In the genomic region with DNA sequence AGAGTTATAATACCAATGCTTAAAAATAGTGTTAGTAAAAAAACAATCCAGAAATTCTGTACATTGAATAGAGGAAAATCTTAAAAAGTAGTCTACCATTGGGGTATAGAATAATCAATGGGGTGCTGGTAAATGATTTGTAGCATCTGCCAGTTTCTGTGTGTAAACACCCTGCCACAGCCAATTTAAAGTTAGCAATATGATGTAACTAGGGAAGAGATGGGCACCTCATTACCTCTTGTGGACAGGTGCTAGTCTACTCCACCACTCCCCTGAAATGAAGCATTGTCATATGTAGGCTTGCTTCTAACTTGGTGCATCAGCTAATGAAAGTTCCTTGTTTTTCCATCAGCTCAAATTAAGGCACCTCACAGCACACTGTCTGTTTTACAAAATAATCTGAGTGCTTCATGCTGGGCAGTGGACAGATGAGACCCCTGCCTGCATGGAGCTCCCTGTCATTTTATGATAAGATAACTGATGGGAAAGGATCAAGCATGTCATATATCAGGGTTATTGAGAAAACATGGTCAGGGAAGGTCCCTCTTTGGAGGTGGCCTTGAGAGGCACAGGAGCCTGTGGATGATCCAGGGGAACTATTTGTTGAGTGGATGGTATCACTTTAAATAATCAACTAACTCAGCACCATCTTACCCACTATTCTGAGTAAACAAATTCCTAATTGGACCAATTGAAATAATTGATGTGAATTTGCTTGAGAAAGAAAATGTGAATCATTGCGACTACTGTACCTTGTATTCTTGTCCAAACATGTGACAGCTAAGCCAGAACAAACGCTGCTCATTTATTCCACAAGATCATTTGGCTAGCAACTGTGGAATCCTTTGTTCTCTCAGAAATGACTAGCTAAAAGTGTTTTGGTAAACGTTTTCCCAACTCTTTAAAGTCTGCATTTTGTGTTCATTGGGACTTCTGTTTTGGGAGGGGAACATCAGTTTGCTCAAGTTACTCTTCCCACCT, we compare ENCODE assay signal across 20 cellular contexts. TPM values are rescaled to one million over a fixed set of nuclear protein-coding genes. Genes with fewer than 3 reads are reported as not detected.
DNase-seq lines count a peak whose midpoint lies in the region; ATAC-seq, FAIRE-seq and TF ChIP-seq lines count a peak whose summit lies in the region.
"Had no signal": no experiment of that assay in that cellular context is flagged by ENCODE, and none has a peak within 500 bp of the region (broad histone marks: within the 10 kb centered on the region; RNA-seq: fewer than 3 reads in every experiment).

No MANE protein-coding gene starts in this region.

- H3K4me1 Mint-ChIP-seq in MCF 10A (ENCODE audit: insufficient read depth, unreplicated experiment), result no peaks in the 10 kb centered on the region
- H3K4me1 Mint-ChIP-seq: activated CD4-positive, alpha-beta T cell treated with anti-CD3 and anti-CD28 coated beads, Interleukin-2, amount 10 ng/mL, durations not matched to agents 7 days and 5 days; activated naive CD8-positive, alpha-beta T cell treated with anti-CD3 and anti-CD28 coated beads for 36 hours; central memory CD8-positive, alpha-beta T cell; neural progenitor cell had no signal

- DNase-seq in MCF 10A (ENCODE audit: unreplicated experiment) (no peak), breast epithelium (ENCODE audit: low spot score in 2 of 2) (no peak), mammary epithelial cell (peak; percentile 76), keratinocyte (ENCODE audit: low read depth, low spot score) (peak; percentile 9), thyroid gland (no peak), T-helper 1 cell (no peak)
- no peak for DNase-seq in activated T-cell treated with anti-CD3 and anti-CD28 coated beads, Interleukin-2, amount 50 U/mL, for 1 hour
- DNase-seq: activated CD4-positive, alpha-beta T cell treated with anti-CD3 and anti-CD28 coated beads, Interleukin-2, amount 10 ng/mL, durations not matched to agents 7 days and 5 days; activated naive CD8-positive, alpha-beta T cell treated with anti-CD3 and anti-CD28 coated beads for 36 hours; CD4-positive, alpha-beta T cell; NCI-H1048; NCI-H446 treated with DMSO at 0.1 percent for 48 hours; retina; stimulated activated CD4-positive, alpha-beta T cell treated with anti-CD3 and anti-CD28 coated beads, Interleukin-15, amount 100 ng/mL, for 24 hours; stomach had no signal

- peaks cover 7% of the 10 kb centered on the region for H3K36me3 ChIP-seq in breast epithelium
- peaks cover 15% of the 10 kb centered on the region for H3K36me3 ChIP-seq in mammary epithelial cell (ENCODE audit: insufficient read depth, low read length)
- H3K36me3 ChIP-seq in keratinocyte (ENCODE audit: control insufficient read depth in 2 of 2, extremely low read depth in 1 of 2, insufficient read depth in 2 of 2, low read length in 2 of 2), result peaks cover 10 to 19% of the 10 kb centered on the region in 2 experiments
- H3K36me3 ChIP-seq in thyroid gland, result peaks cover 26 to 34% of the 10 kb centered on the region in 2 donors

- WGBS in mammary epithelial cell (ENCODE audit: low coverage, missing lambda C conversion rate), result 0% methylated on average over 3 of the region's 3 CpGs
- WGBS in thyroid gland, 2 donors, result 57 to 62% methylated on average over 3 of the region's 3 CpGs

- H2AFZ ChIP-seq in mammary epithelial cell (ENCODE audit: low read depth, low read length) (no peak overlapping the region), keratinocyte (ENCODE audit: control insufficient read depth, low read length) (no peak overlapping the region)
- H2AFZ ChIP-seq: neural progenitor cell had no signal

- peaks cover 52% of the 10 kb centered on the region for H3K36me3 Mint-ChIP-seq in MCF 10A (ENCODE audit: insufficient read depth, unreplicated experiment)

- no peaks in the 10 kb centered on the region for H3K27me3 ChIP-seq in breast epithelium
- no peaks in the 10 kb centered on the region for H3K27me3 ChIP-seq in mammary epithelial cell (ENCODE audit: insufficient read depth, low read length)
- H3K27me3 ChIP-seq in keratinocyte (ENCODE audit: control insufficient read depth, extremely low read depth, insufficient read depth, low read length), result no peaks in the 10 kb centered on the region
- H3K27me3 ChIP-seq in thyroid gland, result no peaks in the 10 kb centered on the region
- H3K27me3 ChIP-seq: neural progenitor cell, stomach had no signal

- no peaks in the 10 kb centered on the region for H3K4me1 ChIP-seq in breast epithelium
- H3K4me1 ChIP-seq in mammary epithelial cell (ENCODE audit: insufficient read depth, low read length), result peaks cover 12% of the 10 kb centered on the region
- peaks cover 14% of the 10 kb centered on the region for H3K4me1 ChIP-seq in keratinocyte (ENCODE audit: control insufficient read depth, extremely low read depth, insufficient read depth, low read length)
- peaks cover 9 to 11% of the 10 kb centered on the region in 2 donors for H3K4me1 ChIP-seq in thyroid gland
- H3K4me1 ChIP-seq: neural progenitor cell, stomach had no signal

- no peaks in the 10 kb centered on the region for H3K27me3 Mint-ChIP-seq in MCF 10A (ENCODE audit: insufficient read depth, unreplicated experiment)
- H3K27me3 Mint-ChIP-seq: activated CD4-positive, alpha-beta T cell treated with anti-CD3 and anti-CD28 coated beads, Interleukin-2, amount 10 ng/mL, durations not matched to agents 7 days and 5 days; activated naive CD8-positive, alpha-beta T cell treated with anti-CD3 and anti-CD28 coated beads for 36 hours; CD4-positive, alpha-beta T cell; central memory CD8-positive, alpha-beta T cell had no signal

- H3K9me3 ChIP-seq in breast epithelium, result no peaks in the 10 kb centered on the region
- no peaks in the 10 kb centered on the region for H3K9me3 ChIP-seq in mammary epithelial cell (replicated peaks; ENCODE audit: insufficient read depth, low read length)
- H3K9me3 ChIP-seq in keratinocyte (ENCODE audit: control insufficient read depth, low read depth, low read length), result no peaks in the 10 kb centered on the region
- H3K9me3 ChIP-seq in thyroid gland, result no peaks in the 10 kb centered on the region
- H3K9me3 ChIP-seq: stomach had no signal

- H3K79me2 ChIP-seq in mammary epithelial cell (ENCODE audit: insufficient read depth, low read length) (no peaks in the 10 kb centered on the region), keratinocyte (ENCODE audit: control insufficient read depth, insufficient read depth, low read length) (no peaks in the 10 kb centered on the region)

- TF ChIP-seq POLR2A in breast epithelium (IDR thresholded peaks at IDR 0.05) (no peak), thyroid gland (IDR thresholded peaks at IDR 0.05) (no peak)

- FAIRE-seq in keratinocyte (lab: Jason Lieb, UNC), result peak; percentile 72
- FAIRE-seq: K562 had no signal

- no peak for ATAC-seq in GM21367 (IDR thresholded peaks at IDR 0.05; ENCODE audit: unreplicated experiment)
- ATAC-seq: K562 had no signal

- in situ Hi-C loops in mammary epithelial cell (cut with MboI; ENCODE audit: low sequenced_read_pairs in 2 of 2), result no loop called here

- H3K27ac Mint-ChIP-seq in MCF 10A (ENCODE audit: low read depth, unreplicated experiment), result peak overlapping the region; percentile 12
- H3K27ac Mint-ChIP-seq: activated CD4-positive, alpha-beta T cell treated with anti-CD3 and anti-CD28 coated beads, Interleukin-2, amount 10 ng/mL, durations not matched to agents 7 days and 5 days; CD4-positive, alpha-beta T cell; neural progenitor cell had no signal

- no peak overlapping the region for H3K27ac ChIP-seq in breast epithelium
- H3K27ac ChIP-seq in mammary epithelial cell (ENCODE audit: insufficient read depth, low read depth, low read length), result peak overlapping the region; percentile 35
- H3K27ac ChIP-seq in keratinocyte (ENCODE audit: control insufficient read depth, insufficient read depth, low read length), result peak overlapping the region; percentile 37
- peak overlapping the region in 2 of 3 donors; percentile 11 to 19 for H3K27ac ChIP-seq in thyroid gland
- H3K27ac ChIP-seq: neural progenitor cell, SK-N-MC, stomach had no signal

- H3K9ac ChIP-seq in mammary epithelial cell (ENCODE audit: insufficient read depth, low read length) (peak overlapping the region; percentile 8), keratinocyte (ENCODE audit: control insufficient read depth, extremely low read depth, insufficient read depth, low read length) (no peak overlapping the region)
- H3K9ac ChIP-seq: neural progenitor cell had no signal

- intact Hi-C loops in MCF 10A (cut with micrococcal nuclease), result no loop called here
- intact Hi-C loops in breast epithelium (cut with DNase I; ENCODE audit: low total_unique reads), result no loop called here
- intact Hi-C loops in mammary epithelial cell (cut with micrococcal nuclease), result no loop called here
- intact Hi-C loops in thyroid gland (cut with DNase I), result no loop called here

- H3K4me3 ChIP-seq in breast epithelium (no peak overlapping the region), mammary epithelial cell (replicated peaks in 1 of 3; ENCODE audit: insufficient read depth in 1 of 3, low read depth in 2 of 3, low read length in 3 of 3) (no peak overlapping the region), keratinocyte (ENCODE audit: control insufficient read depth in 2 of 3, extremely low read depth in 1 of 3, insufficient read depth in 2 of 3, low read depth in 1 of 3, low read length in 3 of 3) (no peak overlapping the region), thyroid gland (replicated peaks in 1 of 3) (no peak overlapping the region)
- H3K4me3 ChIP-seq: K562, neural progenitor cell, SK-N-MC, stomach had no signal

- no peak overlapping the region for H3K4me3 Mint-ChIP-seq in MCF 10A (ENCODE audit: unreplicated experiment)
- H3K4me3 Mint-ChIP-seq: activated CD4-positive, alpha-beta T cell treated with anti-CD3 and anti-CD28 coated beads, Interleukin-2, amount 10 ng/mL, durations not matched to agents 7 days and 5 days; activated naive CD8-positive, alpha-beta T cell treated with anti-CD3 and anti-CD28 coated beads for 36 hours; CD4-positive, alpha-beta T cell; central memory CD8-positive, alpha-beta T cell; neural progenitor cell had no signal

- TF ChIP-seq CTCF in MCF 10A (IDR thresholded peaks at IDR 0.05; ENCODE audit: unreplicated experiment), result no peak
- TF ChIP-seq CTCF in breast epithelium (IDR thresholded peaks at IDR 0.05), result no peak
- no peak for TF ChIP-seq CTCF in mammary epithelial cell (conservative IDR thresholded peaks at IDR 0.05 in 1 of 2, IDR thresholded peaks at IDR 0.05 in 1 of 2; ENCODE audit: extremely low read depth in 1 of 2, insufficient read depth in 1 of 2, low read depth in 1 of 2, low read length in 2 of 2)
- no peak for TF ChIP-seq CTCF in keratinocyte (optimal IDR thresholded peaks at IDR 0.05 in 1 of 3, IDR thresholded peaks at IDR 0.05 in 1 of 3, conservative IDR thresholded peaks at IDR 0.05 in 1 of 3; ENCODE audit: extremely low read depth in 1 of 3, insufficient read depth in 2 of 3, low read length in 3 of 3)
- no peak for TF ChIP-seq CTCF in thyroid gland (IDR thresholded peaks at IDR 0.05)

- BruUV-seq in MCF 10A (replicated peaks; lab: Mats Ljungman, UMichigan) (no TSS peak), mammary epithelial cell (replicated peaks; lab: Mats Ljungman, UMichigan) (no TSS peak)

- no peaks in the 10 kb centered on the region for H3K9me1 ChIP-seq in keratinocyte (ENCODE audit: control insufficient read depth, extremely low read depth, insufficient read depth, low read length)

- CTCF ChIA-PET in MCF 10A (lab: Yijun Ruan, JAX), result interaction anchor here (1.1 to 1.8 kb wide), 2 partner anchors 15 to 38 kb away, joined by 5 to 7 read pairs; no protein-coding TSS in a partner anchor
- CTCF ChIA-PET in mammary epithelial cell (lab: Charles Lee; ENCODE audit: low non-redundant PET), result no interaction called here

- POLR2A ChIA-PET in MCF 10A (lab: Yijun Ruan, JAX), result interaction anchor here (0.6 to 1.9 kb wide), 14 partner anchors 10 to 62 kb away, joined by 3 to 10 read pairs (median 3); partner anchors contain the start of gene CSE1L

- dilution Hi-C loops in mammary epithelial cell (cut with HindIII; ENCODE audit: low sequenced_read_pairs), result no loop called here
- dilution Hi-C loops in keratinocyte (cut with MboI; ENCODE audit: extremely low pct_ligation_motif_present, low sequenced_read_pairs), result no loop called here

- H4K20me1 ChIP-seq in mammary epithelial cell (ENCODE audit: insufficient read depth, low read length) (no peaks in the 10 kb centered on the region), keratinocyte (ENCODE audit: control insufficient read depth, extremely low read depth, insufficient read depth, low read length) (no peaks in the 10 kb centered on the region)

- H3K4me2 ChIP-seq in mammary epithelial cell (ENCODE audit: insufficient read depth, low read depth, low read length) (peak overlapping the region; percentile 25), keratinocyte (ENCODE audit: control insufficient read depth, extremely low read depth, insufficient read depth, low read depth, low read length) (peak overlapping the region; percentile 30)
- H3K4me2 ChIP-seq: neural progenitor cell had no signal

- H3K9me3 Mint-ChIP-seq in MCF 10A (ENCODE audit: unreplicated experiment), result no peaks in the 10 kb centered on the region
- H3K9me3 Mint-ChIP-seq: activated CD4-positive, alpha-beta T cell treated with anti-CD3 and anti-CD28 coated beads, Interleukin-2, amount 10 ng/mL, durations not matched to agents 7 days and 5 days; activated naive CD8-positive, alpha-beta T cell treated with anti-CD3 and anti-CD28 coated beads for 36 hours; CD4-positive, alpha-beta T cell; central memory CD8-positive, alpha-beta T cell; neural progenitor cell had no signal

RNA-seq across cellular contexts. Expression of gene CSE1L, which starts 45.9 kb away (rescaled TPM):
- total RNA-seq in MCF 10A (2022) (65.2 and 101 TPM in 2 replicates), breast epithelium (10 to 100 TPM; 33.3 to 61.6 (median 48.5) TPM), mammary epithelial cell (100 to 1,000 TPM in 1 of 2 donors, 10 to 100 TPM in 1; 83.5 to 114 TPM), thyroid gland (10 to 100 TPM; 42.8 to 56.6 (median 45.0) TPM)
- polyA plus RNA-seq in mammary epithelial cell (74.0 TPM), keratinocyte (71.0 to 134 TPM (median 77.4 TPM) in 3 replicates)
- polyA minus RNA-seq in mammary epithelial cell (78.9 TPM), keratinocyte (22.4 to 125 TPM (median 56.4 TPM) in 3 replicates)
- 38.3 TPM for polyA plus RNA-seq in keratinocyte (2011; ENCODE audit: low read depth)
- 55.4 and 109 TPM in 2 replicates for polyA plus RNA-seq in keratinocyte (2011; cell fraction: cytosol; rRNA removed)
- polyA plus RNA-seq in keratinocyte (2011; cell fraction: nucleus; rRNA removed), result 73.0 and 82.3 TPM in 2 replicates
- polyA plus RNA-seq in keratinocyte (2012; ENCODE audit: low replicate concordance), result 43.4 and 93.6 TPM in 2 replicates
- 51.0 TPM for polyA minus RNA-seq in keratinocyte (2011; cell fraction: cytosol; rRNA and poly(A)+ RNA removed)
- 37.4 and 76.2 TPM in 2 replicates for polyA minus RNA-seq in keratinocyte (2011; cell fraction: nucleus; rRNA and poly(A)+ RNA removed)

Comparison
In these comparisons a context has a peak if more than half of its experiments do, and no peak if none do; other contexts are left out.
1. DNase-seq: peak in mammary epithelial cell (single experiment) and keratinocyte (single experiment); none in MCF 10A (single experiment), breast epithelium (0 of 2), thyroid gland (0 of 2), activated T-cell treated with anti-CD3 and anti-CD28 coated beads, Interleukin-2, amount 50 U/mL, for 1 hour (single experiment) and T-helper 1 cell (0 of 5).
2. H3K27ac ChIP-seq: peak in mammary epithelial cell (single experiment), keratinocyte (single experiment) and thyroid gland (2 of 3); none in breast epithelium (0 of 2).